In the genomic region with DNA sequence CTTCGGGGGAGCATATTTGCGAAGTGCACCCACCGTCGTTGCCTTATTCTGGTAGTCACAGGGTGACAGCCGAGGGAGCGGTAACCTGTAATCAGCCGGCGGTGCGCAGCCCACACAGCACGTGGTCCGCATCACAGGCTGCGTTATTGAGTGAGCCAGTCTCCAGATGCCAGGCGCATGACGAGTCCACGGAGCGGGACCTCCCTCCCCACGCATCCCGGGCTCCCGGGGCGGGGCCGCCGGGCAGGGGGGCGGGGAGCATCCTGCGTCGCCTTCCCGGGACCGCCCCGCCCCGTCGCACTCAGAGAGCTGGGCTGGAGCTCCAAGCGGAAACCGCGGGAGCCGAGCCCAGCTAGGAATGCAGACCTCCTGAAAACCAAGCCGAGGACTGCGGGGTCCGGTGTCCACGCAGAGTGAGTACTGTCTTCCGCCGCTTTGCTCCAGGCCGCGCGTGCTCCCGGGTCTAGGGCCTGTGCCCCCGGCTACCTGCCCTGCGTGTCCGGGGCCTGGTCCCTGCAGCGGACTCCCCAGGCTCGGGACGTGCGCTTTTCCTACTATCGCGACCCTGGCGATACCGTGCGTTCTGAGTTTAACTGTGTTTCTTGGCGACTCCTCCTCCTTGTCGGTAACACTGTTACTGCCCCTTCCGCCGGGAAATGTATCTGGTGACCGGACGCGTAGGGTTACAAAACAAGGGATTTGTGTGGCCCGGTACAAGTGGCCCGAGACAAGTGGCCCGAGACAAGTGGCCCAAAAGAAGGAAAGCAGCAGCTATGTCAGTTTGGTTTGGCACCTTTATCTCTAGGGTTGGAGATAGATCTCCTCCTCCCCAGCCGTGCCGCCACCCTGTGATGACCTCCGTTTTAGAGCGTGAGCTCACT, we compare ENCODE assay signal across 8 cellular contexts. TPM values are rescaled to one million over a fixed set of nuclear protein-coding genes. Genes with fewer than 3 reads are reported as not detected.
A peak's percentile ranks its signal among the peaks of the same experiment; 100 is the strongest.
DNase-seq lines count a peak whose midpoint lies in the region; TF ChIP-seq lines count a peak whose summit lies in the region.

No MANE protein-coding gene starts in this region.

- H3K27ac ChIP-seq in HEK293 (ENCODE audit: extremely low read depth, low read depth, low read length), result peak overlapping the region; percentile 63
- peak overlapping the region; percentile 97 to 98 for H3K27ac ChIP-seq in breast epithelium
- no peak overlapping the region for H3K27ac ChIP-seq in iPS-20b (ENCODE audit: low read length)

- POLR2A ChIA-PET in GM10248 (lab: Yijun Ruan, JAX) (no interaction called here), HEK293 (lab: Yijun Ruan, JAX) (interaction anchor here (0.6 to 2.9 kb wide), 8 partner anchors 11 to 227 kb away, joined by 3 to 21 read pairs (median 4); partner anchors contain the start of genes CAST and ERAP1)

- TF ChIP-seq CTCF in GM10248 (IDR thresholded peaks at IDR 0.05; ENCODE audit: control extremely low read depth, extremely low read depth, low read depth, missing control alignments), result no peak
- no peak for TF ChIP-seq CTCF in HEK293 (tag by site-specific recombination; IDR thresholded peaks at IDR 0.05)
- no peak for TF ChIP-seq CTCF in NB4 (IDR thresholded peaks at IDR 0.05; ENCODE audit: low read depth, low read length)
- TF ChIP-seq CTCF in WI38 (IDR thresholded peaks at IDR 0.05; ENCODE audit: low read depth, low read length), result no peak
- TF ChIP-seq CTCF in breast epithelium (IDR thresholded peaks at IDR 0.05), result no peak

- TF ChIP-seq POLR2A in NB4 (IDR thresholded peaks at IDR 0.05; ENCODE audit: extremely low read depth, insufficient read length) (peak; percentile 19), breast epithelium (IDR thresholded peaks at IDR 0.05) (peak; percentile 51)

- intact Hi-C loops in breast epithelium (cut with DNase I; ENCODE audit: low total_unique reads), result no loop called here

- H3K27me3 ChIP-seq in breast epithelium (no peaks in the 10 kb centered on the region), iPS-20b (ENCODE audit: insufficient read depth, low read length) (peaks cover 16% of the 10 kb centered on the region), skeletal muscle satellite cell (ENCODE audit: control insufficient read depth, insufficient read depth, low read length) (no peaks in the 10 kb centered on the region)

- H3K4me3 ChIP-seq in HEK293 (ENCODE audit: low read depth, low read length) (peak overlapping the region; percentile 64), NB4 (ENCODE audit: low read depth, low read length) (peak overlapping the region; percentile 56), WI38 (ENCODE audit: low read depth, low read length) (peak overlapping the region; percentile 67), breast epithelium (peak overlapping the region; percentile 59 to 77 (median 71)), iPS-20b (ENCODE audit: low read length) (peak overlapping the region; percentile 84), skeletal muscle satellite cell (ENCODE audit: low read length) (peak overlapping the region; percentile 79)

- H3K9me3 ChIP-seq in HEK293 (ENCODE audit: control insufficient read depth, insufficient read depth, low read depth, low read length) (no peaks in the 10 kb centered on the region), breast epithelium (no peaks in the 10 kb centered on the region), iPS-20b (ENCODE audit: insufficient read depth, low read depth, low read length) (no peaks in the 10 kb centered on the region), skeletal muscle satellite cell (replicated peaks; ENCODE audit: low read length) (no peaks in the 10 kb centered on the region)

- H3K36me3 ChIP-seq in HEK293 (ENCODE audit: control insufficient read depth in 2 of 2, insufficient read depth in 1 of 2, low read length in 2 of 2), result no peaks in the 10 kb centered on the region
- no peaks in the 10 kb centered on the region for H3K36me3 ChIP-seq in breast epithelium
- H3K36me3 ChIP-seq in iPS-20b (ENCODE audit: insufficient read depth, low read depth, low read length), result no peaks in the 10 kb centered on the region
- no peaks in the 10 kb centered on the region for H3K36me3 ChIP-seq in skeletal muscle satellite cell (ENCODE audit: insufficient read depth, low read length)

- H3K9ac ChIP-seq in iPS-20b (ENCODE audit: low read depth, low read length) (peak overlapping the region; percentile 89; the same call in 1 of the 2 replicates), skeletal muscle satellite cell (ENCODE audit: low read depth, low read length) (peak overlapping the region; percentile 94)

- DNase-seq in GM10248 (ENCODE audit: extremely low spot score), result peak; percentile 74
- peak; percentile 59 for DNase-seq in NB4 (ENCODE audit: low read depth)
- DNase-seq in breast epithelium (ENCODE audit: low spot score in 2 of 2), result peak; percentile 92 to 96
- no peak for DNase-seq in NOMO-1 (lab: John Stamatoyannopoulos, UW; ENCODE audit: unreplicated experiment in 2 of 2)

- H3K4me1 ChIP-seq in HEK293 (ENCODE audit: control insufficient read depth, insufficient read depth, low read length) (peaks cover 7% of the 10 kb centered on the region), breast epithelium (no peaks in the 10 kb centered on the region), iPS-20b (ENCODE audit: insufficient read depth, low read length) (peaks cover 14% of the 10 kb centered on the region), skeletal muscle satellite cell (ENCODE audit: control insufficient read depth, insufficient read depth, low read length) (peaks cover 38% of the 10 kb centered on the region)

- peak overlapping the region; percentile 96 for H3K4me2 ChIP-seq in skeletal muscle satellite cell (ENCODE audit: low read length)

- CTCF ChIA-PET in GM10248 (lab: Yijun Ruan, JAX) (interaction anchor here (0.9 to 2.6 kb wide), 10 partner anchors 11 to 461 kb away, joined by 3 to 16 read pairs (median 5); no protein-coding TSS in a partner anchor), HEK293 (lab: Yijun Ruan, JAX) (interaction anchor here (1.0 to 2.1 kb wide), 5 partner anchors 12 to 88 kb away, joined by 3 to 6 read pairs (median 4); no protein-coding TSS in a partner anchor)

TF ChIP-seq in HEK293, 187 proteins besides CTCF, POLR2A, EP300 and RAD21 (continues in another document):
- TF ChIP-seq ZNF843 (tag by site-specific recombination; IDR thresholded peaks at IDR 0.05), result 0 out of 2 replicates have a peak, but pooled peaks have one; percentile 48
- TF ChIP-seq GLI4 (tag by site-specific recombination; IDR thresholded peaks at IDR 0.05), result no peak
- TF ChIP-seq ZNF514 (tag by site-specific recombination; IDR thresholded peaks at IDR 0.05), result no peak
- peak; percentile 89 for TF ChIP-seq GLIS1 (tag by site-specific recombination; IDR thresholded peaks at IDR 0.05)
- TF ChIP-seq ZNF549 (tag by site-specific recombination; IDR thresholded peaks at IDR 0.05), result no peak
- TF ChIP-seq, protein P1, sequence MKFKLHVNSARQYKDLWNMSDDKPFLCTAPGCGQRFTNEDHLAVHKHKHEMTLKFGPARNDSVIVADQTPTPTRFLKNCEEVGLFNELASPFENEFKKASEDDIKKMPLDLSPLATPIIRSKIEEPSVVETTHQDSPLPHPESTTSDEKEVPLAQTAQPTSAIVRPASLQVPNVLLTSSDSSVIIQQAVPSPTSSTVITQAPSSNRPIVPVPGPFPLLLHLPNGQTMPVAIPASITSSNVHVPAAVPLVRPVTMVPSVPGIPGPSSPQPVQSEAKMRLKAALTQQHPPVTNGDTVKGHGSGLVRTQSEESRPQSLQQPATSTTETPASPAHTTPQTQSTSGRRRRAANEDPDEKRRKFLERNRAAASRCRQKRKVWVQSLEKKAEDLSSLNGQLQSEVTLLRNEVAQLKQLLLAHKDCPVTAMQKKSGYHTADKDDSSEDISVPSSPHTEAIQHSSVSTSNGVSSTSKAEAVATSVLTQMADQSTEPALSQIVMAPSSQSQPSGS (tag by site-specific recombination; IDR thresholded peaks at IDR 0.05; ENCODE audit: low read depth), result no peak
- TF ChIP-seq, protein P2, sequence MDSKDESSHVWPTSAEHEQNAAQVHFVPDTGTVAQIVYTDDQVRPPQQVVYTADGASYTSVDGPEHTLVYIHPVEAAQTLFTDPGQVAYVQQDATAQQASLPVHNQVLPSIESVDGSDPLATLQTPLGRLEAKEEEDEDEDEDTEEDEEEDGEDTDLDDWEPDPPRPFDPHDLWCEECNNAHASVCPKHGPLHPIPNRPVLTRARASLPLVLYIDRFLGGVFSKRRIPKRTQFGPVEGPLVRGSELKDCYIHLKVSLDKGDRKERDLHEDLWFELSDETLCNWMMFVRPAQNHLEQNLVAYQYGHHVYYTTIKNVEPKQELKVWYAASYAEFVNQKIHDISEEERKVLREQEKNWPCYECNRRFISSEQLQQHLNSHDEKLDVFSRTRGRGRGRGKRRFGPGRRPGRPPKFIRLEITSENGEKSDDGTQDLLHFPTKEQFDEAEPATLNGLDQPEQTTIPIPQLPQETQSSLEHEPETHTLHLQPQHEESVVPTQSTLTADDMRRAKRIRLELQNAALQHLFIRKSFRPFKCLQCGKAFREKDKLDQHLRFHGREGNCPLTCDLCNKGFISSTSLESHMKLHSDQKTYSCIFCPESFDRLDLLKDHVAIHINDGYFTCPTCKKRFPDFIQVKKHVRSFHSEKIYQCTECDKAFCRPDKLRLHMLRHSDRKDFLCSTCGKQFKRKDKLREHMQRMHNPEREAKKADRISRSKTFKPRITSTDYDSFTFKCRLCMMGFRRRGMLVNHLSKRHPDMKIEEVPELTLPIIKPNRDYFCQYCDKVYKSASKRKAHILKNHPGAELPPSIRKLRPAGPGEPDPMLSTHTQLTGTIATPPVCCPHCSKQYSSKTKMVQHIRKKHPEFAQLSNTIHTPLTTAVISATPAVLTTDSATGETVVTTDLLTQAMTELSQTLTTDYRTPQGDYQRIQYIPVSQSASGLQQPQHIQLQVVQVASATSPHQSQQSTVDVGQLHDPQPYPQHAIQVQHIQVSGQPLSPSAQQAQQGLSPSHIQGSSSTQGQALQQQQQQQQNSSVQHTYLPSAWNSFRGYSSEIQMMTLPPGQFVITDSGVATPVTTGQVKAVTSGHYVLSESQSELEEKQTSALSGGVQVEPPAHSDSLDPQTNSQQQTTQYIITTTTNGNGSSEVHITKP (tag by site-specific recombination; IDR thresholded peaks at IDR 0.05), result peak; percentile 58
- TF ChIP-seq ZFP3 (tag by site-specific recombination; IDR thresholded peaks at IDR 0.05; ENCODE audit: low read depth), result no peak
- TF ChIP-seq ZBTB8A (tag by site-specific recombination; IDR thresholded peaks at IDR 0.05), result peak; percentile 90
- TF ChIP-seq, protein P3, sequence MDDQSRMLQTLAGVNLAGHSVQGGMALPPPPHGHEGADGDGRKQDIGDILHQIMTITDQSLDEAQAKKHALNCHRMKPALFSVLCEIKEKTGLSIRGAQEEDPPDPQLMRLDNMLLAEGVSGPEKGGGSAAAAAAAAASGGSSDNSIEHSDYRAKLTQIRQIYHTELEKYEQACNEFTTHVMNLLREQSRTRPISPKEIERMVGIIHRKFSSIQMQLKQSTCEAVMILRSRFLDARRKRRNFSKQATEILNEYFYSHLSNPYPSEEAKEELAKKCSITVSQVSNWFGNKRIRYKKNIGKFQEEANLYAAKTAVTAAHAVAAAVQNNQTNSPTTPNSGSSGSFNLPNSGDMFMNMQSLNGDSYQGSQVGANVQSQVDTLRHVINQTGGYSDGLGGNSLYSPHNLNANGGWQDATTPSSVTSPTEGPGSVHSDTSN (CRISPR knock-in tag; IDR thresholded peaks at IDR 0.05), result no peak; the same call in 1 of the 2 replicates

RNA-seq across cellular contexts. Expression of gene CAST, which starts 40.6 kb away (rescaled TPM):
- total RNA-seq in breast epithelium, result 100 to 1,000 TPM; 221 to 400 (median 287) TPM
- total RNA-seq in skeletal muscle satellite cell (2012; rRNA removed), result 169 and 215 TPM in 2 replicates

Comparison
In these comparisons a context has a peak if more than half of its experiments do, and no peak if none do; other contexts are left out.
1. DNase-seq: peak in GM10248 (single experiment), NB4 (single experiment) and breast epithelium (2 of 2); none in NOMO-1 (0 of 2).
2. Peak in every context shown above with its lines, with median percentiles within 50 percentile points of each other: H3K4me3 ChIP-seq.